14 cellular contexts compared by ENCODE assay signal in genomic region chr13:111120913-111121312, GRCh38. TPM values are rescaled to one million over a fixed set of nuclear protein-coding genes. Genes with fewer than 3 reads are reported as not detected.
DNase-seq lines count a peak whose midpoint lies in the region; ATAC-seq and TF ChIP-seq lines count a peak whose summit lies in the region.
"Had no signal": no experiment of that assay in that cellular context is flagged by ENCODE, and none has a peak within 500 bp of the region (broad histone marks: within the 10 kb centered on the region; RNA-seq: fewer than 3 reads in every experiment).

No MANE protein-coding gene starts in this region.

- peaks cover 9 to 74% of the 10 kb centered on the region in 2 donors for H3K4me1 ChIP-seq in thoracic aorta (ENCODE audit: control insufficient read depth in 1 of 2, low read depth in 2 of 2)

- H3K27me3 ChIP-seq in thoracic aorta (replicated peaks; ENCODE audit: insufficient read depth): no peaks in the 10 kb centered on the region

- DNase-seq in glutamatergic neuron: no peak
- no peak for DNase-seq in osteocyte (ENCODE audit: extremely low spot score, unreplicated experiment)
- no peak for DNase-seq in thoracic aorta (ENCODE audit: low spot score)
- DNase-seq in mesothelial cell of epicardium (ENCODE audit: low spot score in 2 of 2, unreplicated experiment in 2 of 2): no peak
- DNase-seq in NCI-H2107 treated with DMSO at 0.1 percent for 48 hours (lab: John Stamatoyannopoulos, UW; ENCODE audit: unreplicated experiment): no peak
- no peak for DNase-seq in G401 (ENCODE audit: low spot score)
- DNase-seq: 8988T, AML-193, DMS53, H7 had no signal

- H3K27me3 Mint-ChIP-seq in brain (peaks cover 8% of the 10 kb centered on the region), glutamatergic neuron (ENCODE audit: unreplicated experiment) (peaks cover 22% of the 10 kb centered on the region), osteocyte (ENCODE audit: unreplicated experiment) (no peaks in the 10 kb centered on the region), mesothelial cell of epicardium (ENCODE audit: low read depth) (peaks cover 62% of the 10 kb centered on the region)

- TF ChIP-seq CTCF in brain (conservative IDR thresholded peaks at IDR 0.05) (no peak), glutamatergic neuron (IDR thresholded peaks at IDR 0.05; ENCODE audit: partially characterized antibody, unreplicated experiment) (no peak), osteocyte (IDR thresholded peaks at IDR 0.05) (no peak), thoracic aorta (IDR thresholded peaks at IDR 0.05) (no peak), mesothelial cell of epicardium (IDR thresholded peaks at IDR 0.05; ENCODE audit: unreplicated experiment) (no peak)

- ATAC-seq in thoracic aorta (ENCODE audit: insufficient number of reproducible peaks, low FRiP score, low read depth): no peak
- ATAC-seq in HG02885 (IDR thresholded peaks at IDR 0.05; ENCODE audit: poor library complexity, unreplicated experiment): no peak
- ATAC-seq: GM23338 had no signal

- no peak overlapping the region for H3K4me3 ChIP-seq in thoracic aorta
- H3K4me3 ChIP-seq: BLaER1, GM23338 had no signal

- peak overlapping the region; percentile 28 to 73 for H3K27ac ChIP-seq in thoracic aorta
- H3K27ac ChIP-seq: BLaER1 had no signal

- H3K9me3 ChIP-seq in thoracic aorta: no peaks in the 10 kb centered on the region
- H3K9me3 ChIP-seq: BLaER1 had no signal

- H3K27ac Mint-ChIP-seq in brain: peak overlapping the region in 3 of 5 experiments; percentile 37 to 87 (median 86)
- peak overlapping the region; percentile 44 for H3K27ac Mint-ChIP-seq in glutamatergic neuron (ENCODE audit: unreplicated experiment)
- peak overlapping the region; percentile 83 for H3K27ac Mint-ChIP-seq in osteocyte (ENCODE audit: unreplicated experiment)
- H3K27ac Mint-ChIP-seq in mesothelial cell of epicardium: no peak overlapping the region
- H3K27ac Mint-ChIP-seq: GM23338 had no signal

- in situ Hi-C loops in G401 (cut with HindIII; ENCODE audit: low sequenced_read_pairs): no loop called here

- H3K4me1 Mint-ChIP-seq in brain: peaks cover 95% of the 10 kb centered on the region
- H3K4me1 Mint-ChIP-seq in glutamatergic neuron (ENCODE audit: low read depth, unreplicated experiment): peaks cover 58% of the 10 kb centered on the region
- peaks cover 77% of the 10 kb centered on the region for H3K4me1 Mint-ChIP-seq in osteocyte (ENCODE audit: unreplicated experiment)
- peaks cover 13% of the 10 kb centered on the region for H3K4me1 Mint-ChIP-seq in mesothelial cell of epicardium

- H3K9me3 Mint-ChIP-seq in brain (peaks cover 0 to 4% (median 0%) of the 10 kb centered on the region in 5 experiments), glutamatergic neuron (ENCODE audit: unreplicated experiment) (peaks cover 16% of the 10 kb centered on the region), osteocyte (ENCODE audit: unreplicated experiment) (no peaks in the 10 kb centered on the region), mesothelial cell of epicardium (no peaks in the 10 kb centered on the region)

- H3K36me3 Mint-ChIP-seq in brain (peaks cover 31% of the 10 kb centered on the region), glutamatergic neuron (ENCODE audit: unreplicated experiment) (peaks cover 4% of the 10 kb centered on the region), osteocyte (ENCODE audit: unreplicated experiment) (peaks cover 21% of the 10 kb centered on the region), mesothelial cell of epicardium (no peaks in the 10 kb centered on the region)

- H3K4me3 Mint-ChIP-seq in brain (peak overlapping the region in 1 of 5 experiments; percentile 47), glutamatergic neuron (ENCODE audit: unreplicated experiment) (peak overlapping the region; percentile 56), osteocyte (ENCODE audit: unreplicated experiment) (no peak overlapping the region), mesothelial cell of epicardium (no peak overlapping the region)
- H3K4me3 Mint-ChIP-seq: GM23338 had no signal

- no peaks in the 10 kb centered on the region for H3K36me3 ChIP-seq in thoracic aorta
- H3K36me3 ChIP-seq: BLaER1 had no signal

RNA-seq across cellular contexts. Expression of gene ARHGEF7, which starts 5.8 kb away (rescaled TPM):
- polyA plus RNA-seq in brain (ENCODE audit: insufficient read depth, low read depth, low replicate concordance): 68.9 TPM
- total RNA-seq in glutamatergic neuron (ENCODE audit: unreplicated experiment) (227 TPM), osteocyte (119 and 125 TPM in 2 replicates), thoracic aorta (100 to 1,000 TPM; 117 to 152 TPM), mesothelial cell of epicardium (88.6 to 95.9 TPM (median 94.7 TPM) in 3 replicates)
- 25.4 and 29.3 TPM in 2 replicates for total RNA-seq in G401 (2014; rRNA removed; shearing (Covaris generic))
